In genomic region chr14:99871771-99872170, GRCh38 we compare ENCODE assay signal across 14 cellular contexts.
DNase-seq lines count a peak whose midpoint lies in the region; ATAC-seq, FAIRE-seq and TF ChIP-seq lines count a peak whose summit lies in the region.
"Had no signal": no experiment of that assay in that cellular context is flagged by ENCODE, and none has a peak within 500 bp of the region (broad histone marks: within the 10 kb centered on the region; RNA-seq: fewer than 3 reads in every experiment).

No MANE protein-coding gene starts in this region.

- dilution Hi-C loops in endothelial cell of umbilical vein (cut with MboI; ENCODE audit: extremely low pct_ligation_motif_present, low sequenced_read_pairs): no loop called here

- H3K36me3 ChIP-seq in HUES6 (ENCODE audit: control insufficient read depth, insufficient read depth, low read length) (0 out of 2 replicates have a peak, but pooled peaks cover 3% of the 10 kb centered on the region), WERI-Rb-1 (peaks cover 14% of the 10 kb centered on the region), endothelial cell of umbilical vein (ENCODE audit: control insufficient read depth in 2 of 2, extremely low read depth in 1 of 2, insufficient read depth in 2 of 2, low read length in 2 of 2) (no peaks in the 10 kb centered on the region), osteoblast (ENCODE audit: insufficient read depth, low read length) (no peaks in the 10 kb centered on the region), PC-3 (ENCODE audit: low read depth, low read length) (no peaks in the 10 kb centered on the region)
- H3K36me3 ChIP-seq: BLaER1 had no signal

- no peaks in the 10 kb centered on the region for H3K9me2 ChIP-seq in PC-3 (replicated peaks; ENCODE audit: low read length)

- H3K27me3 ChIP-seq in HUES6 (ENCODE audit: control insufficient read depth, insufficient read depth, low read length) (peaks cover 6% of the 10 kb centered on the region; the same call in 1 of the 2 replicates), WERI-Rb-1 (ENCODE audit: insufficient read depth, low read depth, severe bottlenecking) (no peaks in the 10 kb centered on the region), endothelial cell of umbilical vein (ENCODE audit: control insufficient read depth in 2 of 2, insufficient read depth in 2 of 2, low read length in 2 of 2) (no peaks in the 10 kb centered on the region), osteoblast (ENCODE audit: insufficient read depth, low read length) (no peaks in the 10 kb centered on the region), PC-3 (ENCODE audit: low read length) (no peaks in the 10 kb centered on the region)
- H3K27me3 ChIP-seq: BLaER1 had no signal

- H2AFZ ChIP-seq in endothelial cell of umbilical vein (ENCODE audit: low read depth, low read length): no peak overlapping the region
- H2AFZ ChIP-seq in osteoblast (ENCODE audit: low read length): no peak overlapping the region
- H2AFZ ChIP-seq in PC-3 (ENCODE audit: low read length): no peak overlapping the region

- no peaks in the 10 kb centered on the region for H4K20me1 ChIP-seq in endothelial cell of umbilical vein (replicated peaks; ENCODE audit: control insufficient read depth, extremely low read depth, insufficient read depth, low read length)
- peaks cover 6% of the 10 kb centered on the region for H4K20me1 ChIP-seq in osteoblast (ENCODE audit: insufficient read depth, low read length)
- no peaks in the 10 kb centered on the region for H4K20me1 ChIP-seq in PC-3 (ENCODE audit: low read length)
- H4K20me1 ChIP-seq: BLaER1 had no signal

- H3F3A ChIP-seq in PC-3 (ENCODE audit: low read length, unreplicated experiment): no peaks in the 10 kb centered on the region

- intact Hi-C loops in endothelial cell of umbilical vein (cut with micrococcal nuclease): no loop called here
- intact Hi-C loops in PC-3 (cut with micrococcal nuclease): no loop called here

- POLR2A ChIA-PET in endothelial cell of umbilical vein (lab: Charles Lee): no interaction called here
- POLR2A ChIA-PET in PC-3 (lab: Charles Lee; ENCODE audit: unreplicated experiment): no interaction called here

- no peak for FAIRE-seq in endothelial cell of umbilical vein (lab: Jason Lieb, UNC)
- FAIRE-seq: K562 had no signal

- TF ChIP-seq CTCF in WERI-Rb-1 (IDR thresholded peaks at IDR 0.05; ENCODE audit: low read depth, low read length) (no peak), endothelial cell of umbilical vein (IDR thresholded peaks at IDR 0.05; ENCODE audit: extremely low read depth in 1 of 2, insufficient read depth in 1 of 2, low read depth in 1 of 2, low read length in 2 of 2) (no peak), osteoblast (IDR thresholded peaks at IDR 0.05; ENCODE audit: extremely low read depth, low read depth, low read length) (no peak), PC-3 (conservative IDR thresholded peaks at IDR 0.05; ENCODE audit: low read depth, low read length) (no peak)

- ATAC-seq in GM18517 (IDR thresholded peaks at IDR 0.05; ENCODE audit: unreplicated experiment) (no peak), PC-3 (no peak)
- ATAC-seq: K562 had no signal

- no peak for TF ChIP-seq POLR2A in endothelial cell of umbilical vein (IDR thresholded peaks at IDR 0.05; ENCODE audit: low read depth, low read length)

- DNase-seq in WERI-Rb-1 (no peak), endothelial cell of umbilical vein (ENCODE audit: low read depth, low spot score) (peak; percentile 7), osteoblast (ENCODE audit: insufficient read length, low spot score, missing footprints) (peak; percentile 11), PC-3 (no peak)
- no peak for DNase-seq in activated CD4-positive, alpha-beta T cell treated with anti-CD3 and anti-CD28 coated beads for 4 hours
- DNase-seq: H7, NCI-H1092, NCI-H446 treated with DMSO at 0.1 percent for 48 hours, NCI-H774, SIG-M5 had no signal

- no peak overlapping the region for H3K4me2 ChIP-seq in endothelial cell of umbilical vein (ENCODE audit: insufficient read depth, low read length)
- H3K4me2 ChIP-seq in osteoblast (ENCODE audit: insufficient read depth, low read length): no peak overlapping the region
- no peak overlapping the region for H3K4me2 ChIP-seq in PC-3 (ENCODE audit: low read length)
- H3K4me2 ChIP-seq: BLaER1 had no signal

- CTCF ChIA-PET in endothelial cell of umbilical vein (lab: Charles Lee) (interaction anchor here (1.4 kb wide), 1 partner anchor 28 kb away, joined by 6 read pairs; no protein-coding TSS in a partner anchor), PC-3 (lab: Charles Lee) (no interaction called here)

- H3K9ac ChIP-seq in HUES6 (ENCODE audit: low read length) (no peak overlapping the region), endothelial cell of umbilical vein (replicated peaks; ENCODE audit: extremely low read depth, insufficient read depth, low read length) (no peak overlapping the region), PC-3 (ENCODE audit: low read length) (no peak overlapping the region)
- H3K9ac ChIP-seq: BLaER1 had no signal

- no peaks in the 10 kb centered on the region for H3K9me3 ChIP-seq in HUES6 (ENCODE audit: control insufficient read depth, insufficient read depth, low read depth, low read length)
- no peaks in the 10 kb centered on the region for H3K9me3 ChIP-seq in WERI-Rb-1 (ENCODE audit: severe bottlenecking)
- no peaks in the 10 kb centered on the region for H3K9me3 ChIP-seq in endothelial cell of umbilical vein (replicated peaks; ENCODE audit: control insufficient read depth, insufficient read depth, low read length)
- H3K9me3 ChIP-seq in osteoblast (ENCODE audit: low read depth, low read length): no peaks in the 10 kb centered on the region
- H3K9me3 ChIP-seq in PC-3 (ENCODE audit: low read length): no peaks in the 10 kb centered on the region
- H3K9me3 ChIP-seq: BLaER1 had no signal

- H3K79me2 ChIP-seq in endothelial cell of umbilical vein (ENCODE audit: control insufficient read depth, insufficient read depth, low read length): no peaks in the 10 kb centered on the region
- H3K79me2 ChIP-seq in osteoblast (ENCODE audit: insufficient read depth, low read length): peaks cover 2% of the 10 kb centered on the region
- no peaks in the 10 kb centered on the region for H3K79me2 ChIP-seq in PC-3 (ENCODE audit: low read length)

- peak overlapping the region; percentile 36; the same call in 1 of the 2 replicates for H3K27ac ChIP-seq in HUES6 (ENCODE audit: low read depth, low read length)
- peak overlapping the region; percentile 51 for H3K27ac ChIP-seq in WERI-Rb-1
- no peak overlapping the region for H3K27ac ChIP-seq in endothelial cell of umbilical vein (ENCODE audit: insufficient read depth, low read depth, low read length)
- H3K27ac ChIP-seq in osteoblast (ENCODE audit: low read depth, low read length): no peak overlapping the region
- no peak overlapping the region for H3K27ac ChIP-seq in PC-3 (ENCODE audit: low read length)
- H3K27ac ChIP-seq: BLaER1 had no signal

- H3K9me1 ChIP-seq in endothelial cell of umbilical vein (replicated peaks; ENCODE audit: control insufficient read depth, extremely low read depth, insufficient read depth, low read length): no peaks in the 10 kb centered on the region

- H3K4me3 ChIP-seq in HUES6 (ENCODE audit: low read depth, low read length) (no peak overlapping the region), WERI-Rb-1 (ENCODE audit: low read depth, low read length) (no peak overlapping the region), endothelial cell of umbilical vein (replicated peaks in 1 of 3; ENCODE audit: insufficient read depth in 1 of 3, low read depth in 1 of 3, low read length in 3 of 3) (no peak overlapping the region), osteoblast (ENCODE audit: insufficient read depth, low read length) (no peak overlapping the region), PC-3 (ENCODE audit: low read length) (no peak overlapping the region)
- H3K4me3 ChIP-seq: BLaER1, K562 had no signal

- H3K4me1 ChIP-seq in HUES6 (ENCODE audit: control insufficient read depth, insufficient read depth, low read length) (peaks cover 52% of the 10 kb centered on the region), endothelial cell of umbilical vein (ENCODE audit: control insufficient read depth, extremely low read depth, insufficient read depth, low read length) (no peaks in the 10 kb centered on the region), osteoblast (ENCODE audit: insufficient read depth, low read length) (no peaks in the 10 kb centered on the region), PC-3 (ENCODE audit: insufficient read depth, low read length) (no peaks in the 10 kb centered on the region)

- BruUV-seq in endothelial cell of umbilical vein (replicated peaks; lab: Mats Ljungman, UMichigan) (no TSS peak), PC-3 (replicated peaks; lab: Mats Ljungman, UMichigan) (no TSS peak)

TF ChIP-seq in endothelial cell of umbilical vein, 7 proteins besides CTCF, POLR2A, EP300 and RAD21:
- TF ChIP-seq GATA2 (IDR thresholded peaks at IDR 0.05; ENCODE audit: insufficient read depth, insufficient read length, low read depth, low read length) (no peak), EZH2 (IDR thresholded peaks at IDR 0.05; ENCODE audit: borderline replicate concordance, low read depth, low read length, severe bottlenecking) (no peak), JUN (IDR thresholded peaks at IDR 0.05; ENCODE audit: borderline replicate concordance, insufficient read depth, insufficient read length, low read depth) (no peak), POLR2AphosphoS5 (IDR thresholded peaks at IDR 0.05; ENCODE audit: insufficient read depth, low read depth, low read length) (no peak), MAX (IDR thresholded peaks at IDR 0.05; ENCODE audit: insufficient read depth, insufficient read length) (no peak)

Comparison
In these comparisons a context has a peak if more than half of its experiments do, and no peak if none do; other contexts are left out.
1. H3K27ac ChIP-seq: peak in HUES6 (single experiment) and WERI-Rb-1 (single experiment); none in endothelial cell of umbilical vein (single experiment), osteoblast (single experiment) and PC-3 (single experiment).
2. DNase-seq: peak in endothelial cell of umbilical vein (single experiment) and osteoblast (single experiment); none in WERI-Rb-1 (single experiment), PC-3 (single experiment) and activated CD4-positive, alpha-beta T cell treated with anti-CD3 and anti-CD28 coated beads for 4 hours (0 of 2).